8 cellular contexts compared by ENCODE assay signal in genomic region chr20:25623225-25623735, GRCh38. TPM values are rescaled to one million over a fixed set of nuclear protein-coding genes. Genes with fewer than 3 reads are reported as not detected.
DNase-seq lines count a peak whose midpoint lies in the region; ATAC-seq, FAIRE-seq and TF ChIP-seq lines count a peak whose summit lies in the region.

No MANE protein-coding gene starts in this region.

- no peak for TF ChIP-seq CTCF in 22Rv1 (IDR thresholded peaks at IDR 0.05)
- peak in 1 of 2 donors; percentile 1 for TF ChIP-seq CTCF in right atrium auricular region (IDR thresholded peaks at IDR 0.05)
- no peak for TF ChIP-seq CTCF in psoas muscle (IDR thresholded peaks at IDR 0.05)

- H3K4me1 ChIP-seq in right atrium auricular region (peaks cover 0 to 23% of the 10 kb centered on the region in 2 donors), psoas muscle (peaks cover 10% of the 10 kb centered on the region)

- H3K27ac ChIP-seq in 22Rv1 (peak overlapping the region; percentile 99), adipose tissue (ENCODE audit: low read depth, low read length) (peak overlapping the region; percentile 7), right atrium auricular region (peak overlapping the region; percentile 93 to 95), psoas muscle (peak overlapping the region; percentile 92)

- ATAC-seq in GM18499 (IDR thresholded peaks at IDR 0.05; ENCODE audit: insufficient read depth, unreplicated experiment) (peak; percentile 14), HG02970 (IDR thresholded peaks at IDR 0.05; ENCODE audit: low FRiP score, unreplicated experiment) (peak; percentile 18), psoas muscle (peak; percentile 29 to 56 (median 50))

- no peak for FAIRE-seq in HTR-8/SVneo (lab: Jason Lieb, UNC)

- DNase-seq in OCI-M1 (lab: John Stamatoyannopoulos, UW) = peak; percentile 74
- DNase-seq in right atrium auricular region (ENCODE audit: low spot score) = peak; percentile 65
- DNase-seq in psoas muscle = peak; percentile 43 to 57
- DNase-seq in HTR-8/SVneo (ENCODE audit: insufficient read length, low spot score) = no peak

- H3K4me3 ChIP-seq in right atrium auricular region = peak overlapping the region; percentile 89 to 98
- peak overlapping the region; percentile 89 for H3K4me3 ChIP-seq in psoas muscle

- 0 to 1% (median 0%) methylated on average over 39 to 45 of the region's 45 CpGs for WGBS in adipose tissue, 3 donors
- WGBS in psoas muscle, 3 donors = 0% methylated on average over 41 to 45 of the region's 45 CpGs

- H3K36me3 ChIP-seq in right atrium auricular region (no peaks in the 10 kb centered on the region), psoas muscle (ENCODE audit: insufficient read depth in 1 of 2, low read depth in 1 of 2) (no peaks in the 10 kb centered on the region)

- intact Hi-C loops in psoas muscle (cut with DNase I) = loop anchor here (5.0 to 10.0 kb wide), 2 partner anchors 64 to 72 kb away; partner anchors contain the start of gene ZNF337 (in 1 of the 2)

- H3K9me3 ChIP-seq in right atrium auricular region (no peaks in the 10 kb centered on the region), psoas muscle (no peaks in the 10 kb centered on the region)

- H3K27me3 ChIP-seq in right atrium auricular region (no peaks in the 10 kb centered on the region), psoas muscle (ENCODE audit: insufficient read depth in 3 of 3, low read length in 2 of 3) (no peaks in the 10 kb centered on the region)

RNA-seq across cellular contexts. Expression of gene NANP, which starts 0.5 kb away (rescaled TPM):
- polyA plus RNA-seq in adipose tissue (1 to 10 TPM; 1.2 to 3.8 (median 3.3) TPM), psoas muscle (1 to 10 TPM; 2.0 to 3.9 (median 3.8) TPM)
- total RNA-seq in right atrium auricular region (1 to 10 TPM; 4.1 to 5.1 TPM), psoas muscle (1 to 10 TPM; 1.9 to 4.1 (median 2.6) TPM)

RNA-seq across cellular contexts. Expression of gene NINL, which starts 37.9 kb away (rescaled TPM):
- polyA plus RNA-seq in adipose tissue (1 to 10 TPM; 2.9 to 6.9 (median 4.3) TPM), psoas muscle (under 1 TPM; 0.23 to 0.57 (median 0.36) TPM)
- total RNA-seq in right atrium auricular region (1 to 10 TPM; 3.7 to 4.8 TPM), psoas muscle (1 to 10 TPM in 1 of 4 donors, under 1 TPM in 3; 0.22 to 1.3 (median 0.48) TPM)

Comparison
In these comparisons a context has a peak if more than half of its experiments do, and no peak if none do; other contexts are left out.
1. H3K27ac ChIP-seq: peak in every context shown above with its lines; median percentile 99 in 22Rv1; 94 in right atrium auricular region; 92 in psoas muscle; 7 in adipose tissue.